ENCODE assay signal across 6 cellular contexts in the genomic region with DNA sequence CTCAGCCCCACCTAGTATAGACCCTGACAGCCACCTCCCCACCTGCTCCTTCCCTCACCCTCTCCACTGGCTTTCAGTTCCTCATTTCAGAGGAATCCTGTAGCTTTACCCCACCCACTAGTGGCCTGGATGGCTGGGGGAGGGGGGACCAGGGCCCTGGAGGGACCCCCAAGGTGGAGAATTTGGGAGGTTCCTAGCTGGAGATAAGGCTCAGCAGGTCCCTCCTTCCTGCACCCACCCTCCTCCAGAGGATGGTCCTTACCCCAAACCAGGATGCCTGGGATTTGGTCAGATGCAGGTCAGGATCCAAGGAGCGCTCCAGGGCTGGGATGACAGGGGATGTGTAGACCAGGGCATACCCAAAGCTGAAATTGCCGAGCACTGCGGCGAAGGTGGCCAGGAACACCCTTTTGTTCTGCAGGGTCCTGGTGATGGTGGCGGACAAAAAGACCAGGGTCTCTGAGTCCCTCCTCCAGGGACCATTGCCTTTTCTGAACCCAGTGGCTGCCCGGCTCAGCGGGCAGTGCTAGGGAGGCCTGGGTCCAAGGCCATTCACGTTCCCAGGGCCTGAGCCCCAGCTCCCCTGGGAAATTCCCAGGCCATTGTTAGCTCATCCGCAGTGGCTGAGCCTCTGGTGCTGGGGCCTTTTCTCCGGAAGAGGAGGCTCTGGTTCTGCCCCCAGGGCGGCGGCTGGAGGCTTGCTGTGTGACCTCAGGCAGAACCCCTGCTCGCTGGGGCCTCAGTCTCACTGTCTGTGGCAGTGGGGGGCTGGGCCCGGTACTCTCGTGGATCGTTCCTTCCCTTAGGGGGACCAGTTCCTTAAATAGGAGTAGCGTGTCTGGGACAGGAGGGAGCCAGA. TPM values are rescaled to one million over a fixed set of nuclear protein-coding genes. Genes with fewer than 3 reads are reported as not detected.
A peak's percentile ranks its signal among the peaks of the same experiment; 100 is the strongest.
DNase-seq lines count a peak whose midpoint lies in the region; ATAC-seq and TF ChIP-seq lines count a peak whose summit lies in the region.

No MANE protein-coding gene starts in this region.

- no peaks in the 10 kb centered on the region for H3K27me3 ChIP-seq in BLaER1 treated with 17β-estradiol and CSF1 and Interleukin-3, amounts not matched to agents 10 nM and 100 nM
- H3K27me3 ChIP-seq in sigmoid colon = no peaks in the 10 kb centered on the region

- TF ChIP-seq EP300 in sigmoid colon (IDR thresholded peaks at IDR 0.05) = no peak

- DNase-seq in NB4 (ENCODE audit: low read depth) (peak; percentile 70), sigmoid colon (no peak), C1 segment of cervical spinal cord (lab: John Stamatoyannopoulos, UW) (no peak)

- WGBS in sigmoid colon, 2 donors = 26 to 34% methylated on average over 17 of the region's 17 CpGs

- H3K4me2 ChIP-seq in BLaER1 treated with 17β-estradiol and CSF1 and Interleukin-3, amounts not matched to agents 10 nM and 100 nM = peak overlapping the region; percentile 90 to 100 (median 98)

- H3K9ac ChIP-seq in BLaER1 treated with 17β-estradiol and CSF1 and Interleukin-3, amounts not matched to agents 10 nM and 100 nM = peak overlapping the region; percentile 66 to 82 (median 79); a peak in 21 of 22 replicates

- no peaks in the 10 kb centered on the region for H3K9me3 ChIP-seq in BLaER1 treated with 17β-estradiol and CSF1 and Interleukin-3, amounts not matched to agents 10 nM and 100 nM (replicated peaks in 1 of 11)
- no peaks in the 10 kb centered on the region for H3K9me3 ChIP-seq in sigmoid colon

- H3K4me3 ChIP-seq in BLaER1 treated with 17β-estradiol and CSF1 and Interleukin-3, amounts not matched to agents 10 nM and 100 nM = peak overlapping the region; percentile 55 to 78 (median 66)
- H3K4me3 ChIP-seq in NB4 (ENCODE audit: low read depth, low read length) (peak overlapping the region; percentile 55), sigmoid colon (peak overlapping the region; percentile 26 to 64 (median 50))

- TF ChIP-seq CTCF in NB4 (IDR thresholded peaks at IDR 0.05; ENCODE audit: low read depth, low read length) (no peak), sigmoid colon (IDR thresholded peaks at IDR 0.05) (no peak)

- H3K27ac ChIP-seq in BLaER1 treated with 17β-estradiol and CSF1 and Interleukin-3, amounts not matched to agents 10 nM and 100 nM = peak overlapping the region in 10 of 11 experiments; percentile 57 to 74 (median 70); a peak in 19 of 22 replicates
- H3K27ac ChIP-seq in sigmoid colon = peak overlapping the region; percentile 44 to 71 (median 52)

- ATAC-seq in GM21367 (IDR thresholded peaks at IDR 0.05; ENCODE audit: unreplicated experiment) = peak; percentile 18
- ATAC-seq in esophagus mucosa = peak; percentile 28

- H3K36me3 ChIP-seq in BLaER1 treated with 17β-estradiol and CSF1 and Interleukin-3, amounts not matched to agents 10 nM and 100 nM = peaks cover 0 to 41% (median 23%) of the 10 kb centered on the region in 11 experiments; a peak in 18 of 22 replicates
- H3K36me3 ChIP-seq in sigmoid colon = no peaks in the 10 kb centered on the region

- TF ChIP-seq POLR2A in NB4 (IDR thresholded peaks at IDR 0.05; ENCODE audit: extremely low read depth, insufficient read length) = no peak
- no peak for TF ChIP-seq POLR2A in sigmoid colon (IDR thresholded peaks at IDR 0.05)

- H3K4me1 ChIP-seq in BLaER1 treated with 17β-estradiol and CSF1 and Interleukin-3, amounts not matched to agents 10 nM and 100 nM = peaks cover 49 to 68% (median 62%) of the 10 kb centered on the region in 10 experiments
- H3K4me1 ChIP-seq in sigmoid colon = peaks cover 0 to 22% (median 17%) of the 10 kb centered on the region in 4 donors

- intact Hi-C loops in sigmoid colon (cut with DNase I) = loop anchor here (2.0 to 5.0 kb wide), 2 partner anchors 17 to 61 kb away; a partner anchor contains a TSS

- peaks cover 0 to 51% (median 45%) of the 10 kb centered on the region in 11 experiments; a peak in 18 of 22 replicates for H4K20me1 ChIP-seq in BLaER1 treated with 17β-estradiol and CSF1 and Interleukin-3, amounts not matched to agents 10 nM and 100 nM

RNA-seq across cellular contexts. Expression of a gene that starts 0.7 kb away (rescaled TPM):
- 0.80 TPM for total RNA-seq in esophagus mucosa
- total RNA-seq in sigmoid colon = 1 to 10 TPM; 1.4 to 2.7 (median 2.0) TPM
- 1 to 10 TPM; 1.2 to 8.2 (median 1.8) TPM for polyA plus RNA-seq in sigmoid colon

RNA-seq across cellular contexts. Expression of a gene that starts 18.4 kb away (rescaled TPM):
- 7.4 TPM for total RNA-seq in esophagus mucosa
- 10 to 100 TPM in 1 of 4 donors, 1 to 10 TPM in 3; 6.7 to 13.4 (median 8.9) TPM for total RNA-seq in sigmoid colon
- polyA plus RNA-seq in sigmoid colon = 10 to 100 TPM; 21.0 to 44.6 (median 29.6) TPM

RNA-seq across cellular contexts. Expression of a gene that starts 46.5 kb away (rescaled TPM):
- total RNA-seq in esophagus mucosa (not detected), sigmoid colon (not detected)
- polyA plus RNA-seq in sigmoid colon = not detected

RNA-seq across cellular contexts. Expression of a gene that starts 56.1 kb away (rescaled TPM):
- total RNA-seq in esophagus mucosa (0.92 TPM), sigmoid colon (1 to 10 TPM in 2 of 4 donors, under 1 TPM in 2; 0.71 to 1.9 (median 1.4) TPM)
- polyA plus RNA-seq in sigmoid colon = 1 to 10 TPM in 1 of 3 donors, under 1 TPM in 2; 0.60 to 3.4 (median 0.69) TPM

RNA-seq across cellular contexts. Expression of a gene that starts 56.3 kb away (rescaled TPM):
- total RNA-seq in esophagus mucosa = 0.88 TPM
- 1 to 10 TPM in 2 of 4 donors, under 1 TPM in 2; 0.33 to 4.2 (median 0.94) TPM for total RNA-seq in sigmoid colon
- polyA plus RNA-seq in sigmoid colon = 1 to 10 TPM in 1 of 3 donors, under 1 TPM in 2; 0.46 to 1.8 (median 0.60) TPM
